26 cellular contexts compared by ENCODE assay signal in the genomic region with DNA sequence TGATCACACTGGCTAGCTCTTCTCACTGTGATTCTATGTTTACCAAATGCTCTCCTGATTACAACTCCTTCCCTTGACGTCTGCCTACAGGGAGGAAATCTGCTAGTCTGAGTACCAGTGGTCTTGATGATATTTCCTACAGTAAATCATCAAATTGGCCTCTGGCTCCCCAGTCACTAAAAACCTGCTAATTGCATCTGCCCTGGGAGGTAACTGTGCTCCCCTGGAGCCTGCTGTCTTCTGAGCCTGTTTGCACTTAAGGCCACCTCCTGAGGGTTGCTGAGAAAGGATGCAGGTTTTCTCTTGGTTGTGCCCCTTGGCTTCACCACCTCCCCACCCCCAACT. TPM values are rescaled to one million over a fixed set of nuclear protein-coding genes. Genes with fewer than 3 reads are reported as not detected.
A peak's percentile ranks its signal among the peaks of the same experiment; 100 is the strongest.
DNase-seq lines count a peak whose midpoint lies in the region; ATAC-seq and TF ChIP-seq lines count a peak whose summit lies in the region.
"Had no signal": no experiment of that assay in that cellular context is flagged by ENCODE, and none has a peak within 500 bp of the region (broad histone marks: within the 10 kb centered on the region; RNA-seq: fewer than 3 reads in every experiment).

No MANE protein-coding gene starts in this region.

- no peak for TF ChIP-seq CTCF in upper lobe of right lung (IDR thresholded peaks at IDR 0.05)
- no peak for TF ChIP-seq CTCF in prostate gland (IDR thresholded peaks at IDR 0.05)

- H3K4me3 ChIP-seq in right cardiac atrium (ENCODE audit: low read length), result no peak overlapping the region
- H3K4me3 ChIP-seq in mucosa of rectum (ENCODE audit: low read length in 2 of 2), result no peak overlapping the region
- no peak overlapping the region for H3K4me3 ChIP-seq in upper lobe of right lung
- H3K4me3 ChIP-seq in prostate gland, result no peak overlapping the region
- H3K4me3 ChIP-seq: A549, SJCRH30, transverse colon had no signal

- H3K36me3 ChIP-seq in mucosa of rectum (ENCODE audit: control insufficient read depth in 2 of 2, insufficient read depth in 2 of 2, low read length in 2 of 2) (no peaks in the 10 kb centered on the region), upper lobe of right lung (no peaks in the 10 kb centered on the region), prostate gland (no peaks in the 10 kb centered on the region)
- H3K36me3 ChIP-seq: SJCRH30, transverse colon had no signal

- intact Hi-C loops in right cardiac atrium (cut with DNase I), result no loop called here
- intact Hi-C loops in left cardiac atrium (cut with DNase I), result no loop called here
- intact Hi-C loops in upper lobe of right lung (cut with DNase I), result no loop called here
- intact Hi-C loops in prostate gland (cut with DNase I), result no loop called here

- no peak for DNase-seq in right cardiac atrium
- DNase-seq in left cardiac atrium, result no peak
- DNase-seq in caudate nucleus (lab: John Stamatoyannopoulos, UW), result no peak
- no peak for DNase-seq in upper lobe of right lung
- no peak for DNase-seq in NOMO-1 (lab: John Stamatoyannopoulos, UW; ENCODE audit: unreplicated experiment in 2 of 2)
- DNase-seq in prostate gland (ENCODE audit: low spot score), result no peak
- DNase-seq: activated CD4-positive, alpha-beta T cell treated with anti-CD3 and anti-CD28 coated beads, Interleukin-2, amount 50 U/mL, for 48 hours; activated CD4-positive, CD25-positive, alpha-beta regulatory T cell; activated CD8-positive, alpha-beta memory T cell treated with anti-CD3 and anti-CD28 coated beads, Interleukin-2, amount 50 U/mL, for 48 hours; activated naive CD8-positive, alpha-beta T cell treated with anti-CD3 and anti-CD28 coated beads, Interleukin-2, amount 50 U/mL, for 24 hours; DMS153; effector CD8-positive, alpha-beta T cell; erythroblast; KG1; mesenchymal stem cell; MM.1S; NCI-H1417 treated with DMSO at 0.1 percent for 48 hours; NCI-H2081 treated with DMSO at 0.1 percent for 48 hours; NCI-H226; nucleus accumbens; transverse colon had no signal

- ATAC-seq in right cardiac atrium, result no peak
- no peak for ATAC-seq in left cardiac atrium
- no peak for ATAC-seq in upper lobe of right lung
- no peak for ATAC-seq in GM19463 (IDR thresholded peaks at IDR 0.05; ENCODE audit: unreplicated experiment)
- ATAC-seq: A549; activated naive CD8-positive, alpha-beta T cell treated with anti-CD3 and anti-CD28 coated beads, Interleukin-2, amount 50 U/mL, for 24 hours; HCT116 had no signal

- H3K27me3 ChIP-seq in right cardiac atrium (ENCODE audit: control insufficient read depth, insufficient read depth) (no peaks in the 10 kb centered on the region), mucosa of rectum (ENCODE audit: control insufficient read depth in 2 of 2, insufficient read depth in 2 of 2, low read length in 2 of 2) (no peaks in the 10 kb centered on the region), upper lobe of right lung (no peaks in the 10 kb centered on the region), prostate gland (replicated peaks; ENCODE audit: insufficient read depth) (no peaks in the 10 kb centered on the region)
- H3K27me3 ChIP-seq: SJCRH30, transverse colon had no signal

- H3K9ac ChIP-seq in mucosa of rectum (ENCODE audit: low read depth in 1 of 2, low read length in 2 of 2), result no peak overlapping the region

- H3K9me3 ChIP-seq in right cardiac atrium (ENCODE audit: control insufficient read depth, low read length), result no peaks in the 10 kb centered on the region
- H3K9me3 ChIP-seq in mucosa of rectum (ENCODE audit: control insufficient read depth in 2 of 2, low read length in 2 of 2), result no peaks in the 10 kb centered on the region
- no peaks in the 10 kb centered on the region for H3K9me3 ChIP-seq in upper lobe of right lung
- no peaks in the 10 kb centered on the region for H3K9me3 ChIP-seq in prostate gland
- H3K9me3 ChIP-seq: A549, SJCRH30, transverse colon had no signal

- H3K27ac ChIP-seq in right cardiac atrium (ENCODE audit: low read length), result peak overlapping the region; percentile 13
- peak overlapping the region; percentile 55 for H3K27ac ChIP-seq in caudate nucleus (ENCODE audit: low read depth, low read length)
- H3K27ac ChIP-seq in mucosa of rectum (ENCODE audit: low read depth in 2 of 2, low read length in 2 of 2), result peak overlapping the region; percentile 44 to 62
- H3K27ac ChIP-seq in upper lobe of right lung, result peak overlapping the region; percentile 20
- no peak overlapping the region for H3K27ac ChIP-seq in prostate gland
- H3K27ac ChIP-seq: A549, SJCRH30 had no signal

- TF ChIP-seq POLR2A in prostate gland (IDR thresholded peaks at IDR 0.05), result no peak

- H3K4me1 ChIP-seq in right cardiac atrium (ENCODE audit: control insufficient read depth, insufficient read depth, low read length) (peaks cover 15% of the 10 kb centered on the region), mucosa of rectum (ENCODE audit: control insufficient read depth in 2 of 2, insufficient read depth in 2 of 2, low read length in 2 of 2) (no peaks in the 10 kb centered on the region), upper lobe of right lung (peaks cover 23% of the 10 kb centered on the region), prostate gland (replicated peaks) (no peaks in the 10 kb centered on the region)

- 40% methylated on average over 1 of the region's 1 CpG for WGBS in right cardiac atrium
- WGBS in prostate gland, result 62% methylated on average over 1 of the region's 1 CpG

RNA-seq across cellular contexts. Expression of gene ELMO1, which starts 56.0 kb away (rescaled TPM):
- total RNA-seq in right cardiac atrium, result 10 to 100 TPM; 17.9 to 20.8 (median 18.9) TPM
- 11.8 TPM for polyA plus RNA-seq in right cardiac atrium
- 10 to 100 TPM; 15.6 to 24.6 TPM for total RNA-seq in left cardiac atrium
- total RNA-seq in upper lobe of right lung, result 53.8 TPM
- 10 to 100 TPM in 1 of 2 donors, 1 to 10 TPM in 1; 6.7 to 19.3 TPM for total RNA-seq in prostate gland

Comparison
In these comparisons a context has a peak if more than half of its experiments do, and no peak if none do; other contexts are left out.
1. H3K27ac ChIP-seq: peak in right cardiac atrium (single experiment), caudate nucleus (single experiment), mucosa of rectum (2 of 2) and upper lobe of right lung (single experiment); none in prostate gland (0 of 2).